ENCODE assay signal across 8 cellular contexts in the genomic region with DNA sequence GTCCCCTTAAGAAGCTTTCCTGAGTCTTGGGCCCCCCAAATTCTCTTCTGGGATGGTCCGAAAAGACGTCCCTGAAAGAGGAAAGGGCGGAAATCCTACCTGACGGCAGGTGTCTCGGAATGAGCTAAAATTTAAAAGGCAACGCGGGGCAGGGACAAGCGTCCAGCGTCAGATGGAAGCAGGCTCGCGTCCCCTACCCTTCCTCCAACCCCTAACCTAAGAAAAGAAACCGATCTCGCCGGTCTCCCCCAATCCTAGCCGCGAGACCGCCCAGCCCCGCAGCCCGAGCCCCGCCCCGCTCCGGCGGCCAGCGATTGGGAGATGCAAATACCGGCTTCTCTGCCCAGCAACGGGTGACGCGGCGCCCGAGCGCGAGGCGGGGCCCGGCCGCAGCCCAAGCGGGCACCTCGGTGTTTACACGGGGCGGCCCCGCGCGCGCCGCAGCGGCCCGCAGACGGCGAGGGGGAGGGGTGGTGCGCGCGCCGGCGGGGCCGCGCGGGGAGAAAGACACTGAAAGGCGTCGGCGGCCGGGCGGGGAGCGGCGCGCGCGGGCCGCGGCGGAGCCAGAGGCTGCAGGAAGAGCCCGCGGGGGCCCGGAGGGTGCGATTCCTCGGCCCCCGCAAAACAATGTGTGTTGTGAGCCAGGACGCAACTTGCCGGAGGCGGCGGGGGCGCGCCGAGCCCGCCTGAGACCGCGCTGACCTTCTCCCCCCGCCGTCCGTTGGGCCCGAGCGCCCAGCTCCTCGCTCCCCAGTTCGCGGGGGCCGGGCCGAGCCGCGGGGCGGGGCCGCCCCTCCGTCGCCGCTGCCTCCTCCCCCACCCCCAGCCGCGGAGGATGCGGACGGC. TPM values are rescaled to one million over a fixed set of nuclear protein-coding genes. Genes with fewer than 3 reads are reported as not detected.
DNase-seq lines count a peak whose midpoint lies in the region; ATAC-seq and TF ChIP-seq lines count a peak whose summit lies in the region.

A gene (plus strand): TSS at position 510 of the 846 bp plus-strand sequence. CDS start 373 bp downstream, outside the sequence.

- peak; percentile 79 to 89 (median 82) for ATAC-seq in natural killer cell

- peak within 1 kb of the TSS; percentile 83 for H2AFZ ChIP-seq in Loucy (ENCODE audit: low read length)

- CTCF ChIA-PET in RWPE1 (lab: Yijun Ruan, JAX): interaction anchor here (0.7 to 1.4 kb wide), 2 partner anchors 12 to 26 kb away, joined by 3 read pairs; no protein-coding TSS in a partner anchor

- H3K9me2 ChIP-seq in Loucy (replicated peaks; ENCODE audit: low read depth, low read length): no peaks in the 10 kb centered on the region

- H3K9me3 ChIP-seq in Loucy (ENCODE audit: insufficient read depth, low read depth, low read length): no peaks in the 10 kb centered on the region

- POLR2A ChIA-PET in RWPE1 (lab: Yijun Ruan, JAX; ENCODE audit: low non-redundant PET): interaction anchor here (0.9 to 1.4 kb wide), 2 partner anchors 25 to 27 kb away, joined by 3 read pairs; no protein-coding TSS in a partner anchor

- H3K79me2 ChIP-seq in Loucy (ENCODE audit: insufficient read depth, low read length): peaks cover 43% of the 10 kb centered on the region

- H3K27me3 ChIP-seq in H7 (ENCODE audit: control insufficient read depth, insufficient read depth, low read length) (no peaks in the 10 kb centered on the region), Loucy (ENCODE audit: insufficient read depth, low read length, poor library complexity, severe bottlenecking) (no peaks in the 10 kb centered on the region)

- peaks cover 3% of the 10 kb centered on the region for H3K36me3 ChIP-seq in H7 (replicated peaks; ENCODE audit: control insufficient read depth, insufficient read depth, low read length)
- H3K36me3 ChIP-seq in Loucy (ENCODE audit: insufficient read depth, low read length): no peaks in the 10 kb centered on the region

- H3K27me3 Mint-ChIP-seq in natural killer cell (ENCODE audit: low read depth in 2 of 2): no peaks in the 10 kb centered on the region

- H3K4me3 ChIP-seq in H7 (ENCODE audit: insufficient read depth, low read depth, low read length) (peak within 1 kb of the TSS; percentile 98), Loucy (ENCODE audit: low read length, poor library complexity, severe bottlenecking) (peak within 1 kb of the TSS; percentile 85)

- H3K4me1 ChIP-seq in Loucy (ENCODE audit: insufficient read depth, low read length, poor library complexity, severe bottlenecking): peaks cover 47% of the 10 kb centered on the region

- DNase-seq in ELR (ENCODE audit: low read depth): peak; percentile 90
- peak; percentile 96 for DNase-seq in H7
- DNase-seq in RWPE1 (ENCODE audit: low spot score): peak; percentile 92
- DNase-seq in activated T-helper 9 cell treated with anti-CD3 and anti-CD28 coated beads, Interleukin-2, amount 50 U/mL, for 16 hours (ENCODE audit: low read depth): peak; percentile 96
- DNase-seq in fibroblast of peridontal ligament (ENCODE audit: extremely low read depth): peak; percentile 81
- DNase-seq in natural killer cell: peak; percentile 98
- peak; percentile 96 for DNase-seq in stimulated activated naive CD4-positive, alpha-beta T cell treated with Interleukin-2 at 50 U/mL for 16 hours (lab: John Stamatoyannopoulos, UW)

- TF ChIP-seq CTCF in Loucy (conservative IDR thresholded peaks at IDR 0.05; ENCODE audit: low read length) (no peak), RWPE1 (conservative IDR thresholded peaks at IDR 0.05; ENCODE audit: low read depth) (no peak), natural killer cell (IDR thresholded peaks at IDR 0.05) (no peak)

- H3K9me3 Mint-ChIP-seq in natural killer cell: no peaks in the 10 kb centered on the region

- H4K20me1 ChIP-seq in Loucy (ENCODE audit: insufficient read depth, low read length, poor library complexity, severe bottlenecking): peaks cover 30% of the 10 kb centered on the region

- H3K4me3 Mint-ChIP-seq in natural killer cell: peak within 1 kb of the TSS; percentile 91

- H3K4me2 ChIP-seq in Loucy (ENCODE audit: low read depth, low read length, poor library complexity, severe bottlenecking): peak within 1 kb of the TSS; percentile 97

- H3K36me3 Mint-ChIP-seq in natural killer cell: no peaks in the 10 kb centered on the region

- peak within 1 kb of the TSS; percentile 94 for H3K9ac ChIP-seq in Loucy (ENCODE audit: low read depth, low read length, poor library complexity, severe bottlenecking)

- intact Hi-C loops in natural killer cell (cut with micrococcal nuclease): loop anchor here (2.0 kb wide), 1 partner anchor 14 kb away; no protein-coding TSS in a partner anchor

- H3F3A ChIP-seq in Loucy (ENCODE audit: low read depth): peaks cover 10% of the 10 kb centered on the region

- peak within 1 kb of the TSS; percentile 70 to 74 for H3K27ac Mint-ChIP-seq in natural killer cell

- peak within 1 kb of the TSS; percentile 96 for H3K27ac ChIP-seq in RWPE1

- H3K4me1 Mint-ChIP-seq in natural killer cell: peaks cover 0 to 14% of the 10 kb centered on the region in 2 donors

RNA-seq across cellular contexts. Expression of the gene that starts here (rescaled TPM):
- total RNA-seq in H7 (2014; rRNA removed; shearing (Covaris generic)): 14.7 and 15.7 TPM in 2 replicates
- 1 to 10 TPM; 2.3 to 4.6 (median 2.9) TPM for total RNA-seq in natural killer cell

Comparison
In these comparisons a context has a peak if more than half of its experiments do, and no peak if none do; other contexts are left out.
1. Peak in every context shown above with its lines: DNase-seq, ATAC-seq, H3K4me3 ChIP-seq and H3K27ac ChIP-seq.